ENCODE assay signal across 1 cellular context in the genomic region with DNA sequence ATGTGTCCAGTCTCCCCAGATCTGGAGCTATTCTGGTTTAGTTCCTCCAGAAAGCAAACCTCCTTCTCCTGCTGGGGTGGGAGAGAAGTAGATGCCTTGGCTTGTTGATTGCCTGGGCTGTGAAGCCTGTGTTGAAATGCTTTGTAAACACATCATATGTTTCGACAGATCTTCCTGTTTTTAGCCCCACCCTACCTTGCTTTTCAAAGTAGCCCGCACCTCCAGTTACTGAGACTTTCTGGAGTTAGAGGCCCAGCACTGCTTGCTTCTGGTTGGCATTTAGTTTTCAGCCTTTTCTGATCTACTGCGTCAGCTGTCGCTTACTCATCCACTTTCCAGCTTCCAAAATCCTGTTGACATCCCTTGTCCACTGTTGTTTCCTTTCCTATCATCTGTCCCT.
TF ChIP-seq lines count a peak whose summit lies in the region.

No MANE protein-coding gene starts in this region.

TF ChIP-seq in HepG2, 621 proteins besides CTCF, POLR2A, EP300 and RAD21 (continued from another document and continues in another):
- TF ChIP-seq NCOR1 (IDR thresholded peaks at IDR 0.05; ENCODE audit: borderline replicate concordance, low read length) = no peak
- TF ChIP-seq, protein P1, sequence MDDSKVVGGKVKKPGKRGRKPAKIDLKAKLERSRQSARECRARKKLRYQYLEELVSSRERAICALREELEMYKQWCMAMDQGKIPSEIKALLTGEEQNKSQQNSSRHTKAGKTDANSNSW (CRISPR knock-in tag; IDR thresholded peaks at IDR 0.05; ENCODE audit: borderline replicate concordance) = no peak
- TF ChIP-seq CHD2 (IDR thresholded peaks at IDR 0.05; ENCODE audit: low read depth, low read length) = no peak
- TF ChIP-seq YEATS4 (CRISPR knock-in tag; IDR thresholded peaks at IDR 0.05; ENCODE audit: borderline replicate concordance) = no peak
- TF ChIP-seq, protein P2, sequence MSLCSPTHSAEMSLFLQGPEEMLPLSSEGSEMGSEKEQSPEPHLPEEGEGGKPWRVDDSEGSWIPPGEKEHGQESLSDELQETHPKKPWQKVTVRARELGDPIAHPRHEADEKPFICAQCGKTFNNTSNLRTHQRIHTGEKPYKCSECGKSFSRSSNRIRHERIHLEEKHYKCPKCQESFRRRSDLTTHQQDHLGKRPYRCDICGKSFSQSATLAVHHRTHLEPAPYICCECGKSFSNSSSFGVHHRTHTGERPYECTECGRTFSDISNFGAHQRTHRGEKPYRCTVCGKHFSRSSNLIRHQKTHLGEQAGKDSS (CRISPR knock-in tag; IDR thresholded peaks at IDR 0.05; ENCODE audit: borderline replicate concordance, low read depth) = no peak
- TF ChIP-seq MEIS1 (CRISPR knock-in tag; IDR thresholded peaks at IDR 0.05; ENCODE audit: borderline replicate concordance) = no peak
- TF ChIP-seq PHB2 (IDR thresholded peaks at IDR 0.05; ENCODE audit: partially characterized antibody) = no peak
- no peak for TF ChIP-seq ZNF546 (CRISPR knock-in tag; conservative IDR thresholded peaks at IDR 0.05)
- TF ChIP-seq ZBTB20 (CRISPR knock-in tag; IDR thresholded peaks at IDR 0.05; ENCODE audit: borderline replicate concordance, low read depth) = no peak
- TF ChIP-seq ZNF282 (IDR thresholded peaks at IDR 0.05; ENCODE audit: partially characterized antibody) = no peak
- TF ChIP-seq ZBTB1 (CRISPR knock-in tag; IDR thresholded peaks at IDR 0.05; ENCODE audit: borderline replicate concordance) = no peak
- TF ChIP-seq, protein P3, sequence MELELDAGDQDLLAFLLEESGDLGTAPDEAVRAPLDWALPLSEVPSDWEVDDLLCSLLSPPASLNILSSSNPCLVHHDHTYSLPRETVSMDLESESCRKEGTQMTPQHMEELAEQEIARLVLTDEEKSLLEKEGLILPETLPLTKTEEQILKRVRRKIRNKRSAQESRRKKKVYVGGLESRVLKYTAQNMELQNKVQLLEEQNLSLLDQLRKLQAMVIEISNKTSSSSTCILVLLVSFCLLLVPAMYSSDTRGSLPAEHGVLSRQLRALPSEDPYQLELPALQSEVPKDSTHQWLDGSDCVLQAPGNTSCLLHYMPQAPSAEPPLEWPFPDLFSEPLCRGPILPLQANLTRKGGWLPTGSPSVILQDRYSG (CRISPR knock-in tag; IDR thresholded peaks at IDR 0.05) = no peak
- TF ChIP-seq, protein P4, sequence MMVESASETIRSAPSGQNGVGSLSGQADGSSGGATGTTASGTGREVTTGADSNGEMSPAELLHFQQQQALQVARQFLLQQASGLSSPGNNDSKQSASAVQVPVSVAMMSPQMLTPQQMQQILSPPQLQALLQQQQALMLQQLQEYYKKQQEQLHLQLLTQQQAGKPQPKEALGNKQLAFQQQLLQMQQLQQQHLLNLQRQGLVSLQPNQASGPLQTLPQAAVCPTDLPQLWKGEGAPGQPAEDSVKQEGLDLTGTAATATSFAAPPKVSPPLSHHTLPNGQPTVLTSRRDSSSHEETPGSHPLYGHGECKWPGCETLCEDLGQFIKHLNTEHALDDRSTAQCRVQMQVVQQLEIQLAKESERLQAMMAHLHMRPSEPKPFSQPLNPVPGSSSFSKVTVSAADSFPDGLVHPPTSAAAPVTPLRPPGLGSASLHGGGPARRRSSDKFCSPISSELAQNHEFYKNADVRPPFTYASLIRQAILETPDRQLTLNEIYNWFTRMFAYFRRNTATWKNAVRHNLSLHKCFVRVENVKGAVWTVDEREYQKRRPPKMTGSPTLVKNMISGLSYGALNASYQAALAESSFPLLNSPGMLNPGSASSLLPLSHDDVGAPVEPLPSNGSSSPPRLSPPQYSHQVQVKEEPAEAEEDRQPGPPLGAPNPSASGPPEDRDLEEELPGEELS (CRISPR knock-in tag; IDR thresholded peaks at IDR 0.05) = peak; percentile 86
- peak; percentile 83 for TF ChIP-seq HMG20A (CRISPR knock-in tag; IDR thresholded peaks at IDR 0.05; ENCODE audit: borderline replicate concordance)
- no peak for TF ChIP-seq ZNF550 (CRISPR knock-in tag; IDR thresholded peaks at IDR 0.05; ENCODE audit: borderline replicate concordance)
- no peak for TF ChIP-seq ZNF703 (CRISPR knock-in tag; IDR thresholded peaks at IDR 0.05; ENCODE audit: borderline replicate concordance)
- TF ChIP-seq, protein P5, sequence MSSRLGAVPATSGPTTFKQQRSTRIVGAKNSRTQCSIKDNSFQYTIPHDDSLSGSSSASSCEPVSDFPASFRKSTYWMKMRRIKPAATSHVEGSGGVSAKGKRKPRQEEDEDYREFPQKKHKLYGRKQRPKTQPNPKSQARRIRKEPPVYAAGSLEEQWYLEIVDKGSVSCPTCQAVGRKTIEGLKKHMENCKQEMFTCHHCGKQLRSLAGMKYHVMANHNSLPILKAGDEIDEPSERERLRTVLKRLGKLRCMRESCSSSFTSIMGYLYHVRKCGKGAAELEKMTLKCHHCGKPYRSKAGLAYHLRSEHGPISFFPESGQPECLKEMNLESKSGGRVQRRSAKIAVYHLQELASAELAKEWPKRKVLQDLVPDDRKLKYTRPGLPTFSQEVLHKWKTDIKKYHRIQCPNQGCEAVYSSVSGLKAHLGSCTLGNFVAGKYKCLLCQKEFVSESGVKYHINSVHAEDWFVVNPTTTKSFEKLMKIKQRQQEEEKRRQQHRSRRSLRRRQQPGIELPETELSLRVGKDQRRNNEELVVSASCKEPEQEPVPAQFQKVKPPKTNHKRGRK (CRISPR knock-in tag; IDR thresholded peaks at IDR 0.05) = no peak
- TF ChIP-seq, protein P6, sequence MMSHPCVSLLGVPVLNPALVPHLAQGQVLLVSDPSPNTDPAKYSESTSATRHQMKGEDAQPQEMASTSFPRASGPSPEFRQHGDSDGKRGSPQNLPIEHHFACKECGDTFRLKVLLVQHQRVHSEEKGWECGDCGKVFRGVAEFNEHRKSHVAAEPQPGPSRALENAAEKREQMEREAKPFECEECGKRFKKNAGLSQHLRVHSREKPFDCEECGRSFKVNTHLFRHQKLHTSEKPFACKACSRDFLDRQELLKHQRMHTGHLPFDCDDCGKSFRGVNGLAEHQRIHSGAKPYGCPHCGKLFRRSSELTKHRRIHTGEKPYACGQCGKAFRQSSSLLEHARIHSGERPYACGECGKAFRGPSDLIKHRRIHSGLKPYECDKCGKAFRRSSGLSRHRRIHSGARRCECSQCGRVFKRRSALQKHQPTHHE (CRISPR knock-in tag; IDR thresholded peaks at IDR 0.05; ENCODE audit: borderline replicate concordance) = no peak
- peak; percentile 60; the same call in 1 of the 2 replicates for TF ChIP-seq NCOA2 (CRISPR knock-in tag; IDR thresholded peaks at IDR 0.05)
- TF ChIP-seq HOXD1 (CRISPR knock-in tag; IDR thresholded peaks at IDR 0.05) = no peak
- TF ChIP-seq, protein P7, sequence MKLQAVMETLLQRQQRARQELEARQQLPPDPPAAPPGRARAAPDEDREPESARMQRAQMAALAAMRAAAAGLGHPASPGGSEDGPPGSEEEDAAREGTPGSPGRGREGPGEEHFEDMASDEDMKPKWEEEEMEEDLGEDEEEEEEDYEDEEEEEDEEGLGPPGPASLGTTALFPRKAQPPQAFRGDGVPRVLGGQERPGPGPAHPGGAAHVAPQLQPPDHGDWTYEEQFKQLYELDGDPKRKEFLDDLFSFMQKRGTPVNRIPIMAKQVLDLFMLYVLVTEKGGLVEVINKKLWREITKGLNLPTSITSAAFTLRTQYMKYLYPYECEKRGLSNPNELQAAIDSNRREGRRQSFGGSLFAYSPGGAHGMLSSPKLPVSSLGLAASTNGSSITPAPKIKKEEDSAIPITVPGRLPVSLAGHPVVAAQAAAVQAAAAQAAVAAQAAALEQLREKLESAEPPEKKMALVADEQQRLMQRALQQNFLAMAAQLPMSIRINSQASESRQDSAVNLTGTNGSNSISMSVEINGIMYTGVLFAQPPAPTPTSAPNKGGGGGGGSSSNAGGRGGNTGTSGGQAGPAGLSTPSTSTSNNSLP (IDR thresholded peaks at IDR 0.05; ENCODE audit: low read depth, low read length) = no peak
- TF ChIP-seq ZNF7 (CRISPR knock-in tag; IDR thresholded peaks at IDR 0.05) = no peak
- no peak for TF ChIP-seq NR2F6 (IDR thresholded peaks at IDR 0.05)
- TF ChIP-seq NR2F6 (CRISPR knock-in tag; IDR thresholded peaks at IDR 0.05) = peak; percentile 37; the same call in 1 of the 2 replicates
- TF ChIP-seq SMAD9 (CRISPR knock-in tag; IDR thresholded peaks at IDR 0.05) = no peak
- TF ChIP-seq SMAD3 (CRISPR knock-in tag; IDR thresholded peaks at IDR 0.05) = peak; percentile 67; the same call in 1 of the 2 replicates
- TF ChIP-seq, protein P8, sequence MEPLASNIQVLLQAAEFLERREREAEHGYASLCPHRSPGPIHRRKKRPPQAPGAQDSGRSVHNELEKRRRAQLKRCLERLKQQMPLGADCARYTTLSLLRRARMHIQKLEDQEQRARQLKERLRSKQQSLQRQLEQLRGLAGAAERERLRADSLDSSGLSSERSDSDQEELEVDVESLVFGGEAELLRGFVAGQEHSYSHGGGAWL (CRISPR knock-in tag; IDR thresholded peaks at IDR 0.05) = no peak
- no peak for TF ChIP-seq ZNF431 (CRISPR knock-in tag; IDR thresholded peaks at IDR 0.05; ENCODE audit: borderline replicate concordance, low read depth)
- no peak for TF ChIP-seq ZNF644 (CRISPR knock-in tag; IDR thresholded peaks at IDR 0.05; ENCODE audit: low read depth)
- peak; percentile 54; the same call in 1 of the 2 replicates for TF ChIP-seq HNF4A (CRISPR knock-in tag; IDR thresholded peaks at IDR 0.05)
- TF ChIP-seq ZEB1 (IDR thresholded peaks at IDR 0.05; ENCODE audit: insufficient replicate concordance, low read depth) = no peak
- TF ChIP-seq ARID2 (CRISPR knock-in tag; IDR thresholded peaks at IDR 0.05; ENCODE audit: borderline replicate concordance) = no peak
- TF ChIP-seq ZNF33B (CRISPR knock-in tag; IDR thresholded peaks at IDR 0.05) = no peak
- TF ChIP-seq ZNF775 (CRISPR knock-in tag; IDR thresholded peaks at IDR 0.05; ENCODE audit: borderline replicate concordance) = no peak
- TF ChIP-seq PRPF4 (IDR thresholded peaks at IDR 0.05; ENCODE audit: low read depth, low read length, poor library complexity, severe bottlenecking) = no peak
- TF ChIP-seq, protein P9, sequence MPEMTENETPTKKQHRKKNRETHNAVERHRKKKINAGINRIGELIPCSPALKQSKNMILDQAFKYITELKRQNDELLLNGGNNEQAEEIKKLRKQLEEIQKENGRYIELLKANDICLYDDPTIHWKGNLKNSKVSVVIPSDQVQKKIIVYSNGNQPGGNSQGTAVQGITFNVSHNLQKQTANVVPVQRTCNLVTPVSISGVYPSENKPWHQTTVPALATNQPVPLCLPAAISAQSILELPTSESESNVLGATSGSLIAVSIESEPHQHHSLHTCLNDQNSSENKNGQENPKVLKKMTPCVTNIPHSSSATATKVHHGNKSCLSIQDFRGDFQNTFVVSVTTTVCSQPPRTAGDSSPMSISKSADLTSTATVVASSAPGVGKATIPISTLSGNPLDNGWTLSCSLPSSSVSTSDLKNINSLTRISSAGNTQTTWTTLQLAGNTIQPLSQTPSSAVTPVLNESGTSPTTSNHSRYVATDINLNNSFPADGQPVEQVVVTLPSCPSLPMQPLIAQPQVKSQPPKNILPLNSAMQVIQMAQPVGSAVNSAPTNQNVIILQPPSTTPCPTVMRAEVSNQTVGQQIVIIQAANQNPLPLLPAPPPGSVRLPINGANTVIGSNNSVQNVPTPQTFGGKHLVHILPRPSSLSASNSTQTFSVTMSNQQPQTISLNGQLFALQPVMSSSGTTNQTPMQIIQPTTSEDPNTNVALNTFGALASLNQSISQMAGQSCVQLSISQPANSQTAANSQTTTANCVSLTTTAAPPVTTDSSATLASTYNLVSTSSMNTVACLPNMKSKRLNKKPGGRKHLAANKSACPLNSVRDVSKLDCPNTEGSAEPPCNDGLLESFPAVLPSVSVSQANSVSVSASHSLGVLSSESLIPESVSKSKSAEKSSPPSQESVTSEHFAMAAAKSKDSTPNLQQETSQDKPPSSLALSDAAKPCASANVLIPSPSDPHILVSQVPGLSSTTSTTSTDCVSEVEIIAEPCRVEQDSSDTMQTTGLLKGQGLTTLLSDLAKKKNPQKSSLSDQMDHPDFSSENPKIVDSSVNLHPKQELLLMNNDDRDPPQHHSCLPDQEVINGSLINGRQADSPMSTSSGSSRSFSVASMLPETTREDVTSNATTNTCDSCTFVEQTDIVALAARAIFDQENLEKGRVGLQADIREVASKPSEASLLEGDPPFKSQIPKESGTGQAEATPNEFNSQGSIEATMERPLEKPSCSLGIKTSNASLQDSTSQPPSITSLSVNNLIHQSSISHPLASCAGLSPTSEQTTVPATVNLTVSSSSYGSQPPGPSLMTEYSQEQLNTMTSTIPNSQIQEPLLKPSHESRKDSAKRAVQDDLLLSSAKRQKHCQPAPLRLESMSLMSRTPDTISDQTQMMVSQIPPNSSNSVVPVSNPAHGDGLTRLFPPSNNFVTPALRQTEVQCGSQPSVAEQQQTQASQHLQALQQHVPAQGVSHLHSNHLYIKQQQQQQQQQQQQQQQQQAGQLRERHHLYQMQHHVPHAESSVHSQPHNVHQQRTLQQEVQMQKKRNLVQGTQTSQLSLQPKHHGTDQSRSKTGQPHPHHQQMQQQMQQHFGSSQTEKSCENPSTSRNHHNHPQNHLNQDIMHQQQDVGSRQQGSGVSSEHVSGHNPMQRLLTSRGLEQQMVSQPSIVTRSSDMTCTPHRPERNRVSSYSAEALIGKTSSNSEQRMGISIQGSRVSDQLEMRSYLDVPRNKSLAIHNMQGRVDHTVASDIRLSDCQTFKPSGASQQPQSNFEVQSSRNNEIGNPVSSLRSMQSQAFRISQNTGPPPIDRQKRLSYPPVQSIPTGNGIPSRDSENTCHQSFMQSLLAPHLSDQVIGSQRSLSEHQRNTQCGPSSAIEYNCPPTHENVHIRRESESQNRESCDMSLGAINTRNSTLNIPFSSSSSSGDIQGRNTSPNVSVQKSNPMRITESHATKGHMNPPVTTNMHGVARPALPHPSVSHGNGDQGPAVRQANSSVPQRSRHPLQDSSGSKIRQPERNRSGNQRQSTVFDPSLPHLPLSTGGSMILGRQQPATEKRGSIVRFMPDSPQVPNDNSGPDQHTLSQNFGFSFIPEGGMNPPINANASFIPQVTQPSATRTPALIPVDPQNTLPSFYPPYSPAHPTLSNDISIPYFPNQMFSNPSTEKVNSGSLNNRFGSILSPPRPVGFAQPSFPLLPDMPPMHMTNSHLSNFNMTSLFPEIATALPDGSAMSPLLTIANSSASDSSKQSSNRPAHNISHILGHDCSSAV (CRISPR knock-in tag; IDR thresholded peaks at IDR 0.05; ENCODE audit: borderline replicate concordance) = no peak
- no peak for TF ChIP-seq ATF7-NPFF (CRISPR knock-in tag; IDR thresholded peaks at IDR 0.05; ENCODE audit: low read depth)
- no peak for TF ChIP-seq ZBTB42 (CRISPR knock-in tag; IDR thresholded peaks at IDR 0.05)
- TF ChIP-seq PLRG1 (conservative IDR thresholded peaks at IDR 0.05) = no peak
- TF ChIP-seq JUN (CRISPR knock-in tag; IDR thresholded peaks at IDR 0.05) = no peak
- no peak for TF ChIP-seq ZSCAN20 (CRISPR knock-in tag; IDR thresholded peaks at IDR 0.05; ENCODE audit: borderline replicate concordance)
